Comparison of ENCODE assay signal across 21 cellular contexts in the genomic region with DNA sequence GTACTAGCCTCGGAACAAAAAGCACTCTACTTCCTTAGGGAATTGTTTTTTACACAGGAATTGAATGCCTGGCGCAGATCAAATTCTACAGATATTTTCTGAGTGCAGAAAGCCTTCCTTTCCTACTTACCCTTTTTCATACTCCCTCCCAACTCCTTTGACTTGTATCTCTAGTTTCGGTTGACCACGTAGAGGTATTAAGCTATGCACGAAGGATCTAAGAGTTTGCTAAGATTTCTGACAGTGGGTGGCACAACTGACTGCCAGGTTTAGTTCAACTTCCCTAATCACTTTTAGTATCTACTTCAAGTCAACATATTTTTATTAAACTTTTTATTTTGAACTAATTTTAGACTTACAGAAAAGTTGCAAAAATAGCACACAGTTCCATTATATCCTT. TPM values are rescaled to one million over a fixed set of nuclear protein-coding genes. Genes with fewer than 3 reads are reported as not detected.
DNase-seq lines count a peak whose midpoint lies in the region; ATAC-seq and TF ChIP-seq lines count a peak whose summit lies in the region.
"Had no signal": no experiment of that assay in that cellular context is flagged by ENCODE, and none has a peak within 500 bp of the region (broad histone marks: within the 10 kb centered on the region; RNA-seq: fewer than 3 reads in every experiment).

No MANE protein-coding gene starts in this region.

- H3K4me2 ChIP-seq in OCI-LY1 (ENCODE audit: low read length): peak overlapping the region; percentile 45
- no peak overlapping the region for H3K4me2 ChIP-seq in osteoblast (ENCODE audit: insufficient read depth, low read length)
- H3K4me2 ChIP-seq: PC-9 had no signal

- H3K9ac ChIP-seq in OCI-LY1 (ENCODE audit: low read length) (peak overlapping the region; percentile 9; the same call in 1 of the 2 replicates), liver (ENCODE audit: low read depth in 1 of 2, low read length in 2 of 2) (peak overlapping the region in 1 of 2 donors; percentile 19)

- peak; percentile 70 to 74 for ATAC-seq in stimulated activated naive B cell treated with anti-CD40 and anti-IgM and Interleukin-4, amounts not matched to agents 10 μg/mL and 1 μg/mL and 100 μg/mL, for 72 hours (replicated peaks)
- no peak for ATAC-seq in effector memory CD8-positive, alpha-beta T cell (replicated peaks)
- ATAC-seq: A549; activated naive CD4-positive, alpha-beta T cell treated with anti-CD3 and anti-CD28 coated beads, Interleukin-2, amount 50 U/mL, for 72 hours; foreskin keratinocyte had no signal

- no peaks in the 10 kb centered on the region for H3F3A ChIP-seq in OCI-LY1 (ENCODE audit: insufficient read depth, low read length)

- H3K9me3 Mint-ChIP-seq in activated naive CD8-positive, alpha-beta T cell (ENCODE audit: low read depth): no peaks in the 10 kb centered on the region
- H3K9me3 Mint-ChIP-seq in activated naive CD8-positive, alpha-beta T cell treated with anti-CD3 and anti-CD28 coated beads for 36 hours: no peaks in the 10 kb centered on the region
- H3K9me3 Mint-ChIP-seq in stimulated activated naive B cell treated with anti-CD40 and anti-IgM and Interleukin-4, amounts not matched to agents 10 μg/mL and 1 μg/mL and 100 μg/mL, for 72 hours: no peaks in the 10 kb centered on the region
- H3K9me3 Mint-ChIP-seq in effector memory CD8-positive, alpha-beta T cell: no peaks in the 10 kb centered on the region
- H3K9me3 Mint-ChIP-seq: activated CD4-positive, alpha-beta T cell treated with anti-CD3 and anti-CD28 coated beads, Interleukin-2, amount 10 ng/mL, durations not matched to agents 24 days and 14 days; activated naive CD4-positive, alpha-beta T cell treated with anti-CD3 and anti-CD28 coated beads, Interleukin-2, amount 50 U/mL, for 72 hours; activated T-helper 1 cell treated with anti-CD3 and anti-CD28 coated beads, Interleukin-12 subunit alpha, Interleukin-12 subunit beta, Interleukin-2, Interleukin-4 antibody, amounts not matched to agents 30 ng/mL and 10 ng/mL and 1 ng/mL, durations not matched to agents 14 hours and 24 hours and 36 hours had no signal

- H2AFZ ChIP-seq in OCI-LY1 (ENCODE audit: low read length) (no peak overlapping the region), osteoblast (ENCODE audit: low read length) (no peak overlapping the region)
- H2AFZ ChIP-seq: PC-9 had no signal

- peaks cover 4% of the 10 kb centered on the region for H3K36me3 Mint-ChIP-seq in activated naive CD8-positive, alpha-beta T cell
- peaks cover 7% of the 10 kb centered on the region for H3K36me3 Mint-ChIP-seq in activated naive CD8-positive, alpha-beta T cell treated with anti-CD3 and anti-CD28 coated beads for 36 hours
- H3K36me3 Mint-ChIP-seq in stimulated activated naive B cell treated with anti-CD40 and anti-IgM and Interleukin-4, amounts not matched to agents 10 μg/mL and 1 μg/mL and 100 μg/mL, for 72 hours: peaks cover 21 to 28% of the 10 kb centered on the region in 2 donors
- H3K36me3 Mint-ChIP-seq in effector memory CD8-positive, alpha-beta T cell (ENCODE audit: insufficient read depth): peaks cover 16% of the 10 kb centered on the region

- 84% methylated on average over 5 of the region's 5 CpGs for WGBS in liver

- no peaks in the 10 kb centered on the region for H3K9me2 ChIP-seq in OCI-LY1 (ENCODE audit: low read depth, low read length)

- peaks cover 60% of the 10 kb centered on the region for H3K36me3 ChIP-seq in OCI-LY1 (ENCODE audit: insufficient read depth, low read length)
- peaks cover 2 to 23% (median 5%) of the 10 kb centered on the region in 4 donors for H3K36me3 ChIP-seq in liver (ENCODE audit: control insufficient read depth in 4 of 4, insufficient read depth in 3 of 4, low read depth in 1 of 4, low read length in 3 of 4)
- H3K36me3 ChIP-seq in osteoblast (ENCODE audit: insufficient read depth, low read length): peaks cover 21% of the 10 kb centered on the region

- peak overlapping the region; percentile 75 for H3K27ac ChIP-seq in OCI-LY1 (ENCODE audit: low read depth, low read length, poor library complexity, severe bottlenecking)
- peak overlapping the region; percentile 79 to 82 for H3K27ac ChIP-seq in liver (ENCODE audit: low read depth in 1 of 2, low read length in 2 of 2)
- no peak overlapping the region for H3K27ac ChIP-seq in osteoblast (ENCODE audit: low read depth, low read length)
- H3K27ac ChIP-seq: A549, foreskin keratinocyte, PC-9 had no signal

- H3K4me1 Mint-ChIP-seq in activated naive CD8-positive, alpha-beta T cell (ENCODE audit: low read depth): peaks cover 54% of the 10 kb centered on the region
- H3K4me1 Mint-ChIP-seq in activated naive CD8-positive, alpha-beta T cell treated with anti-CD3 and anti-CD28 coated beads for 36 hours: peaks cover 40% of the 10 kb centered on the region
- peaks cover 21 to 45% of the 10 kb centered on the region in 2 donors for H3K4me1 Mint-ChIP-seq in stimulated activated naive B cell treated with anti-CD40 and anti-IgM and Interleukin-4, amounts not matched to agents 10 μg/mL and 1 μg/mL and 100 μg/mL, for 72 hours
- H3K4me1 Mint-ChIP-seq in effector memory CD8-positive, alpha-beta T cell (ENCODE audit: low read depth in 2 of 2): peaks cover 7 to 24% of the 10 kb centered on the region in 2 donors

- DNase-seq in activated naive CD8-positive, alpha-beta T cell treated with anti-CD3 and anti-CD28 coated beads for 36 hours: no peak
- no peak for DNase-seq in stimulated activated naive B cell treated with anti-CD40 and anti-IgM and Interleukin-4, amounts not matched to agents 10 μg/mL and 1 μg/mL and 100 μg/mL, for 72 hours
- no peak for DNase-seq in effector memory CD8-positive, alpha-beta T cell
- DNase-seq in NCI-H2029 (lab: John Stamatoyannopoulos, UW) (no peak), osteoblast (ENCODE audit: insufficient read length, low spot score, missing footprints) (no peak)
- DNase-seq: BE2C; effector CD4-positive, alpha-beta T cell; foreskin keratinocyte; GOT3; hippocampal formation; nucleus accumbens; PC-9; SHP77; stimulated activated CD4-positive, alpha-beta T cell treated with anti-CD3 and anti-CD28 coated beads, Interleukin-4, amount 100 ng/mL, for 4 hours had no signal

- H3K79me2 ChIP-seq in OCI-LY1 (ENCODE audit: insufficient read depth, low read length): peaks cover 71% of the 10 kb centered on the region
- H3K79me2 ChIP-seq in osteoblast (ENCODE audit: insufficient read depth, low read length): peaks cover 90% of the 10 kb centered on the region

- H3K4me3 ChIP-seq in OCI-LY1 (ENCODE audit: low read depth, low read length, poor library complexity, severe bottlenecking) (peak overlapping the region; percentile 36), liver (ENCODE audit: low read depth in 1 of 3, low read length in 3 of 3) (no peak overlapping the region), osteoblast (ENCODE audit: insufficient read depth, low read length) (no peak overlapping the region)
- H3K4me3 ChIP-seq: A549, PC-9 had no signal

- TF ChIP-seq CTCF in OCI-LY1 (IDR thresholded peaks at IDR 0.05; ENCODE audit: low read length): no peak
- TF ChIP-seq CTCF in liver (IDR thresholded peaks at IDR 0.05; ENCODE audit: low read depth, low read length, missing input control): no peak
- TF ChIP-seq CTCF in osteoblast (IDR thresholded peaks at IDR 0.05; ENCODE audit: extremely low read depth, low read depth, low read length): no peak

- H3K9me3 ChIP-seq in OCI-LY1 (ENCODE audit: low read length): no peaks in the 10 kb centered on the region
- H3K9me3 ChIP-seq in liver (ENCODE audit: control insufficient read depth in 4 of 4, low read length in 3 of 4): no peaks in the 10 kb centered on the region
- H3K9me3 ChIP-seq in osteoblast (ENCODE audit: low read depth, low read length): no peaks in the 10 kb centered on the region
- H3K9me3 ChIP-seq: A549, BE2C had no signal

- no peaks in the 10 kb centered on the region for H3K27me3 Mint-ChIP-seq in activated naive CD8-positive, alpha-beta T cell
- no peaks in the 10 kb centered on the region for H3K27me3 Mint-ChIP-seq in activated naive CD8-positive, alpha-beta T cell treated with anti-CD3 and anti-CD28 coated beads for 36 hours
- no peaks in the 10 kb centered on the region for H3K27me3 Mint-ChIP-seq in stimulated activated naive B cell treated with anti-CD40 and anti-IgM and Interleukin-4, amounts not matched to agents 10 μg/mL and 1 μg/mL and 100 μg/mL, for 72 hours
- no peaks in the 10 kb centered on the region for H3K27me3 Mint-ChIP-seq in effector memory CD8-positive, alpha-beta T cell
- H3K27me3 Mint-ChIP-seq: activated CD4-positive, alpha-beta T cell treated with anti-CD3 and anti-CD28 coated beads, Interleukin-2, amount 10 ng/mL, durations not matched to agents 24 days and 14 days had no signal

- no peak overlapping the region for H3K4me3 Mint-ChIP-seq in activated naive CD8-positive, alpha-beta T cell
- H3K4me3 Mint-ChIP-seq in activated naive CD8-positive, alpha-beta T cell treated with anti-CD3 and anti-CD28 coated beads for 36 hours: no peak overlapping the region
- H3K4me3 Mint-ChIP-seq in stimulated activated naive B cell treated with anti-CD40 and anti-IgM and Interleukin-4, amounts not matched to agents 10 μg/mL and 1 μg/mL and 100 μg/mL, for 72 hours: peak overlapping the region in 1 of 2 donors; percentile 30
- no peak overlapping the region for H3K4me3 Mint-ChIP-seq in effector memory CD8-positive, alpha-beta T cell
- H3K4me3 Mint-ChIP-seq: activated CD4-positive, alpha-beta T cell treated with anti-CD3 and anti-CD28 coated beads, Interleukin-2, amount 10 ng/mL, durations not matched to agents 24 days and 14 days; activated T-helper 1 cell treated with anti-CD3 and anti-CD28 coated beads, Interleukin-12 subunit alpha, Interleukin-12 subunit beta, Interleukin-2, Interleukin-4 antibody, amounts not matched to agents 30 ng/mL and 10 ng/mL and 1 ng/mL, durations not matched to agents 14 hours and 24 hours and 36 hours had no signal

- no peak for TF ChIP-seq RAD21 in liver (IDR thresholded peaks at IDR 0.05)

- H3K4me1 ChIP-seq in OCI-LY1 (ENCODE audit: insufficient read depth, low read length, severe bottlenecking): peaks cover 47% of the 10 kb centered on the region
- peaks cover 7 to 32% (median 29%) of the 10 kb centered on the region in 4 donors for H3K4me1 ChIP-seq in liver (ENCODE audit: control insufficient read depth in 4 of 4, insufficient read depth in 4 of 4, low read length in 3 of 4)
- peaks cover 13% of the 10 kb centered on the region for H3K4me1 ChIP-seq in osteoblast (ENCODE audit: insufficient read depth, low read length)
- H3K4me1 ChIP-seq: BE2C had no signal

- H3K27ac Mint-ChIP-seq in activated naive CD8-positive, alpha-beta T cell: peak overlapping the region; percentile 7
- H3K27ac Mint-ChIP-seq in activated naive CD8-positive, alpha-beta T cell treated with anti-CD3 and anti-CD28 coated beads for 36 hours: no peak overlapping the region
- H3K27ac Mint-ChIP-seq in stimulated activated naive B cell treated with anti-CD40 and anti-IgM and Interleukin-4, amounts not matched to agents 10 μg/mL and 1 μg/mL and 100 μg/mL, for 72 hours: peak overlapping the region; percentile 3
- no peak overlapping the region for H3K27ac Mint-ChIP-seq in effector memory CD8-positive, alpha-beta T cell
- H3K27ac Mint-ChIP-seq: activated CD4-positive, alpha-beta T cell treated with anti-CD3 and anti-CD28 coated beads, Interleukin-2, amount 10 ng/mL, durations not matched to agents 24 days and 14 days; activated naive CD4-positive, alpha-beta T cell treated with anti-CD3 and anti-CD28 coated beads, Interleukin-2, amount 50 U/mL, for 72 hours; activated T-helper 1 cell treated with anti-CD3 and anti-CD28 coated beads, Interleukin-12 subunit alpha, Interleukin-12 subunit beta, Interleukin-2, Interleukin-4 antibody, amounts not matched to agents 30 ng/mL and 10 ng/mL and 1 ng/mL, durations not matched to agents 14 hours and 24 hours and 36 hours had no signal

- no peaks in the 10 kb centered on the region for H4K20me1 ChIP-seq in OCI-LY1 (ENCODE audit: insufficient read depth, low read length)
- peaks cover 65% of the 10 kb centered on the region for H4K20me1 ChIP-seq in osteoblast (ENCODE audit: insufficient read depth, low read length)

- H3K27me3 ChIP-seq in OCI-LY1 (ENCODE audit: insufficient read depth, low read length) (no peaks in the 10 kb centered on the region), liver (ENCODE audit: control insufficient read depth in 4 of 4, insufficient read depth in 4 of 4, low read length in 3 of 4) (no peaks in the 10 kb centered on the region), osteoblast (ENCODE audit: insufficient read depth, low read length) (no peaks in the 10 kb centered on the region)
- H3K27me3 ChIP-seq: BE2C, foreskin keratinocyte had no signal

RNA-seq across cellular contexts. Expression of a gene that starts 5.0 kb away (rescaled TPM):
- total RNA-seq in activated naive CD8-positive, alpha-beta T cell treated with anti-CD3 and anti-CD28 coated beads for 36 hours: 10 to 100 TPM; 57.1 to 59.0 TPM
- total RNA-seq in liver (100 to 1,000 TPM in 1 of 2 donors, 10 to 100 TPM in 1; 43.6 to 124 TPM), osteoblast (90.8 and 92.3 TPM in 2 replicates)
- polyA plus RNA-seq in liver: 10 to 100 TPM; 12.7 to 33.6 TPM

RNA-seq across cellular contexts. Expression of a gene that starts 9.5 kb away (rescaled TPM):
- 10 to 100 TPM; 54.6 to 56.5 TPM for total RNA-seq in activated naive CD8-positive, alpha-beta T cell treated with anti-CD3 and anti-CD28 coated beads for 36 hours
- total RNA-seq in liver (10 to 100 TPM; 17.9 to 21.3 TPM), osteoblast (78.2 and 83.1 TPM in 2 replicates)
- 10 to 100 TPM in 1 of 2 donors, 1 to 10 TPM in 1; 7.1 to 15.4 TPM for polyA plus RNA-seq in liver

Comparison
In these comparisons a context has a peak if more than half of its experiments do, and no peak if none do; other contexts are left out.
1. H3K27ac Mint-ChIP-seq: peak in activated naive CD8-positive, alpha-beta T cell (single experiment) and stimulated activated naive B cell treated with anti-CD40 and anti-IgM and Interleukin-4, amounts not matched to agents 10 μg/mL and 1 μg/mL and 100 μg/mL, for 72 hours (single experiment); none in activated naive CD8-positive, alpha-beta T cell treated with anti-CD3 and anti-CD28 coated beads for 36 hours (single experiment) and effector memory CD8-positive, alpha-beta T cell (0 of 2).